19 cellular contexts compared by ENCODE assay signal in genomic region chr11:2762451-2762850, GRCh38.
DNase-seq lines count a peak whose midpoint lies in the region; ATAC-seq and TF ChIP-seq lines count a peak whose summit lies in the region.
"Had no signal": no experiment of that assay in that cellular context is flagged by ENCODE, and none has a peak within 500 bp of the region (broad histone marks: within the 10 kb centered on the region; RNA-seq: fewer than 3 reads in every experiment).

No MANE protein-coding gene starts in this region.

- no peaks in the 10 kb centered on the region for H3K9me3 Mint-ChIP-seq in activated CD4-positive, alpha-beta T cell treated with anti-CD3 and anti-CD28 coated beads for 36 hours (ENCODE audit: low read depth)
- peaks cover 16% of the 10 kb centered on the region for H3K9me3 Mint-ChIP-seq in osteocyte (ENCODE audit: unreplicated experiment)
- H3K9me3 Mint-ChIP-seq: stimulated activated naive CD8-positive, alpha-beta T cell treated with anti-CD3 and anti-CD28 coated beads, Interleukin-15, Interleukin-2, amounts not matched to agents 100 ng/mL and 50 ng/mL, for 24 hours had no signal

- H3K27ac Mint-ChIP-seq in activated CD4-positive, alpha-beta T cell treated with anti-CD3 and anti-CD28 coated beads for 36 hours, result no peak overlapping the region
- no peak overlapping the region for H3K27ac Mint-ChIP-seq in osteocyte (ENCODE audit: unreplicated experiment)
- H3K27ac Mint-ChIP-seq: IgD-negative memory B cell; stimulated activated naive CD8-positive, alpha-beta T cell treated with anti-CD3 and anti-CD28 coated beads, Interleukin-15, Interleukin-2, amounts not matched to agents 100 ng/mL and 50 ng/mL, for 24 hours had no signal

- no peak overlapping the region for H3K4me3 Mint-ChIP-seq in activated CD4-positive, alpha-beta T cell treated with anti-CD3 and anti-CD28 coated beads for 36 hours
- no peak overlapping the region for H3K4me3 Mint-ChIP-seq in osteocyte (ENCODE audit: unreplicated experiment)
- H3K4me3 Mint-ChIP-seq: IgD-negative memory B cell; stimulated activated naive CD8-positive, alpha-beta T cell treated with anti-CD3 and anti-CD28 coated beads, Interleukin-15, Interleukin-2, amounts not matched to agents 100 ng/mL and 50 ng/mL, for 24 hours had no signal

- H3K27me3 Mint-ChIP-seq in activated CD4-positive, alpha-beta T cell treated with anti-CD3 and anti-CD28 coated beads for 36 hours, result no peaks in the 10 kb centered on the region
- peaks cover 29% of the 10 kb centered on the region for H3K27me3 Mint-ChIP-seq in osteocyte (ENCODE audit: unreplicated experiment)
- H3K27me3 Mint-ChIP-seq: IgD-negative memory B cell; stimulated activated naive CD8-positive, alpha-beta T cell treated with anti-CD3 and anti-CD28 coated beads, Interleukin-15, Interleukin-2, amounts not matched to agents 100 ng/mL and 50 ng/mL, for 24 hours had no signal

- intact Hi-C loops in activated CD4-positive, alpha-beta T cell treated with anti-CD3 and anti-CD28 coated beads for 36 hours (cut with DNase I, micrococcal nuclease), result no loop called here

- no peak for ATAC-seq in activated CD4-positive, alpha-beta T cell treated with anti-CD3 and anti-CD28 coated beads for 36 hours
- no peak for ATAC-seq in HG03565 (IDR thresholded peaks at IDR 0.05; ENCODE audit: unreplicated experiment)
- no peak for ATAC-seq in GM18519 (IDR thresholded peaks at IDR 0.05; ENCODE audit: low FRiP score, unreplicated experiment)

- peak; percentile 2 for DNase-seq in activated CD4-positive, alpha-beta T cell treated with anti-CD3 and anti-CD28 coated beads for 36 hours
- no peak for DNase-seq in activated CD4-positive, alpha-beta T cell treated with anti-CD3 and anti-CD28 coated beads for 4 hours
- DNase-seq in stimulated activated CD4-positive, alpha-beta T cell treated with anti-CD3 and anti-CD28 coated beads, Interleukin-4, amount 100 ng/mL, for 24 hours, result peak; percentile 0
- DNase-seq in stimulated activated CD4-positive, alpha-beta T cell treated with anti-CD3 and anti-CD28 coated beads, Interleukin-12 subunit alpha, Interleukin-12 subunit beta, amount 100 ng/mL, for 4 hours, result no peak
- DNase-seq in osteocyte (ENCODE audit: extremely low spot score, unreplicated experiment) (peak; percentile 72), C1 segment of cervical spinal cord (lab: John Stamatoyannopoulos, UW) (no peak)
- DNase-seq: 8988T; activated CD4-positive, CD25-positive, alpha-beta regulatory T cell; activated naive CD4-positive, alpha-beta T cell treated with Interleukin-2 at 50 U/mL for 16 hours; AML-193; GOT3; NCI-H1436; NCI-H524 treated with DMSO at 0.1 percent for 48 hours; nucleus accumbens; SK-N-SH had no signal

- TF ChIP-seq CTCF in osteocyte (IDR thresholded peaks at IDR 0.05), result no peak

- POLR2A ChIA-PET in activated CD4-positive, alpha-beta T cell treated with anti-CD3 and anti-CD28 coated beads for 36 hours (lab: Charles Lee), result no interaction called here

- CTCF ChIA-PET in activated CD4-positive, alpha-beta T cell treated with anti-CD3 and anti-CD28 coated beads for 36 hours (lab: Charles Lee), result no interaction called here

- peaks cover 2% of the 10 kb centered on the region for H3K36me3 Mint-ChIP-seq in activated CD4-positive, alpha-beta T cell treated with anti-CD3 and anti-CD28 coated beads for 36 hours (ENCODE audit: low read depth)
- H3K36me3 Mint-ChIP-seq in osteocyte (ENCODE audit: unreplicated experiment), result no peaks in the 10 kb centered on the region

- H3K4me1 Mint-ChIP-seq in activated CD4-positive, alpha-beta T cell treated with anti-CD3 and anti-CD28 coated beads for 36 hours, result no peaks in the 10 kb centered on the region
- H3K4me1 Mint-ChIP-seq in osteocyte (ENCODE audit: unreplicated experiment), result peaks cover 6% of the 10 kb centered on the region
- H3K4me1 Mint-ChIP-seq: IgD-negative memory B cell had no signal

Comparison
In these comparisons a context has a peak if more than half of its experiments do, and no peak if none do; other contexts are left out.
1. DNase-seq: peak in activated CD4-positive, alpha-beta T cell treated with anti-CD3 and anti-CD28 coated beads for 36 hours (single experiment), stimulated activated CD4-positive, alpha-beta T cell treated with anti-CD3 and anti-CD28 coated beads, Interleukin-4, amount 100 ng/mL, for 24 hours (single experiment) and osteocyte (single experiment); none in activated CD4-positive, alpha-beta T cell treated with anti-CD3 and anti-CD28 coated beads for 4 hours (0 of 2), stimulated activated CD4-positive, alpha-beta T cell treated with anti-CD3 and anti-CD28 coated beads, Interleukin-12 subunit alpha, Interleukin-12 subunit beta, amount 100 ng/mL, for 4 hours (single experiment) and C1 segment of cervical spinal cord (0 of 14).